Comparison of ENCODE assay signal across 10 cellular contexts in the genomic region with DNA sequence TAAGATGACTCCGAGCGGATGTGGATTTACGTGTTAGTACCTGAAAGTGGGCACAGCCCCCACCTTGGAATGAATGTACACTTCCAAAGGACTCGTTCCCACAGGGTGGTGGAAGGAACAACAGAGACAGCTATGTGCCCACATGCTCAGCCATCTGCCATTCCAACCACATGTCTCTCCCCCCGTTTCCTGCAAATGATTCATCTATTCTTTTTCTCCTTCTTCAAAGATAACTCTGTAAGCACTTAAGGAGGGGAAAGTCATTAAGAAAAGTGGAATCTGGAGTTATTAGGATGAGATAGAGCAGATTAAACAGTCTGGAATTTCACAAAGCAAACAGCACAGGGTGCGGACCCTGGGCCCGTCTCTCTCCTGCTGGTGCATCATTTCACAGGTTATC. TPM values are rescaled to one million over a fixed set of nuclear protein-coding genes. Genes with fewer than 3 reads are reported as not detected.
A peak's percentile ranks its signal among the peaks of the same experiment; 100 is the strongest.
DNase-seq lines count a peak whose midpoint lies in the region; ATAC-seq and TF ChIP-seq lines count a peak whose summit lies in the region.
"Had no signal": no experiment of that assay in that cellular context is flagged by ENCODE, and none has a peak within 500 bp of the region (broad histone marks: within the 10 kb centered on the region; RNA-seq: fewer than 3 reads in every experiment).

No MANE protein-coding gene starts in this region.

- peaks cover 6 to 11% (median 8%) of the 10 kb centered on the region in 3 donors for H3K4me1 Mint-ChIP-seq in T-cell

- no peak overlapping the region for H3K4me3 Mint-ChIP-seq in T-cell
- H3K4me3 Mint-ChIP-seq: nephron had no signal

- H3K27ac Mint-ChIP-seq in T-cell = no peak overlapping the region

- no peaks in the 10 kb centered on the region for H3K9me3 Mint-ChIP-seq in T-cell
- H3K9me3 Mint-ChIP-seq: nephron had no signal

- POLR2A ChIA-PET in T-cell (lab: Charles Lee) = no interaction called here

- CTCF ChIA-PET in T-cell (lab: Charles Lee) = no interaction called here

- TF ChIP-seq CTCF in DND-41 (IDR thresholded peaks at IDR 0.05; ENCODE audit: borderline replicate concordance, extremely low read depth, low read length, poor library complexity, severe bottlenecking) = no peak

- H3K27me3 ChIP-seq in DND-41 (ENCODE audit: insufficient read depth, low read length, poor library complexity) = no peaks in the 10 kb centered on the region
- H3K27me3 ChIP-seq in MG63 = no peaks in the 10 kb centered on the region

- H3K4me3 ChIP-seq in DND-41 (ENCODE audit: low read depth in 1 of 2, low read length in 2 of 2) (no peak overlapping the region), MG63 (no peak overlapping the region)

- no peaks in the 10 kb centered on the region for H4K20me1 ChIP-seq in DND-41 (ENCODE audit: insufficient read depth, low read length)

- H3K79me2 ChIP-seq in DND-41 (ENCODE audit: insufficient read depth, low read length) = no peaks in the 10 kb centered on the region

- no peak overlapping the region for H3K4me2 ChIP-seq in DND-41 (ENCODE audit: insufficient read depth, low read length)

- no peaks in the 10 kb centered on the region for H3K36me3 Mint-ChIP-seq in T-cell

- no peak overlapping the region for H2AFZ ChIP-seq in DND-41 (ENCODE audit: low read depth, low read length)

- peaks cover 0 to 4% of the 10 kb centered on the region in 2 donors for H3K27me3 Mint-ChIP-seq in T-cell

- H3K9me3 ChIP-seq in DND-41 (ENCODE audit: insufficient read depth, low read length, severe bottlenecking) = no peaks in the 10 kb centered on the region
- H3K9me3 ChIP-seq in MG63 = no peaks in the 10 kb centered on the region

- H3K36me3 ChIP-seq in DND-41 (ENCODE audit: insufficient read depth, low read length) (no peaks in the 10 kb centered on the region), MG63 (no peaks in the 10 kb centered on the region)

- peaks cover 13% of the 10 kb centered on the region for H3K4me1 ChIP-seq in DND-41 (ENCODE audit: insufficient read depth, low read length)

- DNase-seq in DND-41 (peak; percentile 52), MG63 (peak; percentile 9), cerebellar cortex (ENCODE audit: low spot score) (peak; percentile 50), myocyte (ENCODE audit: low read depth) (peak; percentile 73), SIG-M5 treated with dmso at 0.1 percent for 504 hours (lab: John Stamatoyannopoulos, UW; ENCODE audit: unreplicated experiment) (no peak), T-cell (no peak)
- DNase-seq: COR-L47 had no signal

- H3K9ac ChIP-seq in DND-41 (ENCODE audit: low read depth, low read length) = no peak overlapping the region

- ATAC-seq in DND-41 (ENCODE audit: insufficient read depth, low read depth) (peak; percentile 73), T-cell (replicated peaks in 1 of 4) (no peak), HG03521 (IDR thresholded peaks at IDR 0.05; ENCODE audit: unreplicated experiment) (no peak), GM19328 (IDR thresholded peaks at IDR 0.05; ENCODE audit: unreplicated experiment) (no peak)

- H3K27ac ChIP-seq in DND-41 (ENCODE audit: low read length) = no peak overlapping the region

RNA-seq across cellular contexts. Expression of gene DUSP6, which starts 18.5 kb away (rescaled TPM):
- total RNA-seq in MG63 (2014; rRNA removed; shearing (Covaris generic); ENCODE audit: low replicate concordance) = 19.5 and 43.9 TPM in 2 replicates
- total RNA-seq in myocyte = 15.7 and 19.9 TPM in 2 replicates
- polyA plus RNA-seq in myocyte (2012) = 22.1 TPM
- 10 to 100 TPM in 1 of 5 donors, 1 to 10 TPM in 4; 2.7 to 13.7 (median 3.1) TPM for total RNA-seq in T-cell

Comparison
In these comparisons a context has a peak if more than half of its experiments do, and no peak if none do; other contexts are left out.
1. DNase-seq: peak in DND-41 (single experiment), MG63 (single experiment), cerebellar cortex (single experiment) and myocyte (single experiment); none in SIG-M5 treated with dmso at 0.1 percent for 504 hours (single experiment) and T-cell (0 of 34).